1 cellular context compared by ENCODE assay signal in genomic region chr5:128213340-128213739, GRCh38.
TF ChIP-seq lines count a peak whose summit lies in the region.

No MANE protein-coding gene starts in this region.

TF ChIP-seq in HEK293, 187 proteins besides CTCF, POLR2A, EP300 and RAD21 (continued from another document):
- TF ChIP-seq TCF7L2 (IDR thresholded peaks at IDR 0.05; ENCODE audit: borderline replicate concordance, low read depth, low read length) (no peak), ZNF488 (tag by site-specific recombination; IDR thresholded peaks at IDR 0.05) (no peak), PRDM10 (tag by site-specific recombination; IDR thresholded peaks at IDR 0.05) (no peak)
